Comparison of ENCODE assay signal across 1 cellular context in genomic region chr15:61935493-61935892, GRCh38.
TF ChIP-seq lines count a peak whose summit lies in the region.

No MANE protein-coding gene starts in this region.

TF ChIP-seq in GM23338, 12 proteins besides CTCF, POLR2A, EP300 and RAD21 (continued from another document):
- no peak for TF ChIP-seq ZNF462 (CRISPR knock-in tag; IDR thresholded peaks at IDR 0.05)
TF ChIP-seq in GM23338: peak in this region for 0.
